ENCODE assay signal across 8 cellular contexts in the genomic region with DNA sequence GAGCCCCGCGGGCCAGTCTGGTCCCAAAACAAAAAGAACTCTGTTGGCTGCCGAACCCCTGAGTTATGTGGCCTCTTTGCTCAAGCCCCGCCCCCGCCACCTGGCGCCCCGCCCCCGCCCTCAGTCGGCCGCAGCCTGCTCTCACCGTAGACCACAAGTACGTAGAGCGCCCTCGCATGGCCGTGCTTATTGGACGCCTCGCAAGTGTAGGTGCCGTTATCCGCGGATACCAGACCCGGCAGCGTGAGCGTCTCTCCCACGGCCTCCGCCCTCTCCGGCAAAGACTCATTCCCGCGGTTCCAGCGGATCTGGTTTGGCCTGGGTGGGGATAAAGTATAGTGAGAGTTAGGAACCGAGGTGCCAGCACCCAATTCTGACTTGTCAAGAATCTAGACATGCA. TPM values are rescaled to one million over a fixed set of nuclear protein-coding genes. Genes with fewer than 3 reads are reported as not detected.
A peak's percentile ranks its signal among the peaks of the same experiment; 100 is the strongest.
DNase-seq lines count a peak whose midpoint lies in the region; ATAC-seq and TF ChIP-seq lines count a peak whose summit lies in the region.

No MANE protein-coding gene starts in this region.

- intact Hi-C loops in mucosa of descending colon (cut with DNase I, micrococcal nuclease) (no loop called here), thyroid gland (cut with DNase I) (no loop called here)

- no peaks in the 10 kb centered on the region for H3K36me3 ChIP-seq in mucosa of descending colon (ENCODE audit: low read depth)
- H3K36me3 ChIP-seq in thyroid gland, result no peaks in the 10 kb centered on the region

- H3K9me3 ChIP-seq in mucosa of descending colon, result no peaks in the 10 kb centered on the region
- H3K9me3 ChIP-seq in thyroid gland, result no peaks in the 10 kb centered on the region

- H3K27ac ChIP-seq in thyroid gland, result no peak overlapping the region

- DNase-seq in ELF-1 (ENCODE audit: low read depth, low spot score), result peak; percentile 90
- DNase-seq in T-helper 2 cell, result peak; percentile 68 to 90 (median 79)
- DNase-seq in activated naive CD8-positive, alpha-beta T cell treated with anti-CD3 and anti-CD28 coated beads, Interleukin-2, amount 50 U/mL, for 16 hours (ENCODE audit: low read depth, low spot score), result peak; percentile 70
- peak; percentile 88 to 91 (median 88) for DNase-seq in mucosa of descending colon
- DNase-seq in thyroid gland, result peak; percentile 15 to 22
- DNase-seq in NK-92 treated with Interleukin-12 subunit alpha and Interleukin-12 subunit beta, amount 100 ng/mL, for 24 hours (lab: John Stamatoyannopoulos, UW), result no peak
- no peak for DNase-seq in NCI-H1105 (lab: John Stamatoyannopoulos, UW)
- DNase-seq in COLO829 (ENCODE audit: low spot score), result no peak

- H3K4me1 ChIP-seq in mucosa of descending colon (ENCODE audit: low read depth) (peaks cover 4% of the 10 kb centered on the region), thyroid gland (peaks cover 0 to 3% of the 10 kb centered on the region in 2 donors)

- no peak for TF ChIP-seq POLR2A in thyroid gland (IDR thresholded peaks at IDR 0.05)

- peak; percentile 93 for ATAC-seq in mucosa of descending colon

- peak; percentile 29 for TF ChIP-seq CTCF in mucosa of descending colon (IDR thresholded peaks at IDR 0.05)
- no peak for TF ChIP-seq CTCF in thyroid gland (IDR thresholded peaks at IDR 0.05)

- H3K4me3 ChIP-seq in mucosa of descending colon (no peak overlapping the region), thyroid gland (replicated peaks in 1 of 3) (no peak overlapping the region)

- 38 to 41% methylated on average over 25 to 30 of the region's 30 CpGs for WGBS in thyroid gland, 2 donors

- no peaks in the 10 kb centered on the region for H3K27me3 ChIP-seq in thyroid gland

RNA-seq across cellular contexts. Expression of gene ZNF428, which starts 5.5 kb away (rescaled TPM):
- total RNA-seq in mucosa of descending colon, result 10 to 100 TPM; 13.6 to 40.2 (median 19.4) TPM
- 10 to 100 TPM; 28.9 to 61.5 (median 33.5) TPM for total RNA-seq in thyroid gland

RNA-seq across cellular contexts. Expression of gene SRRM5, which starts 13.0 kb away (rescaled TPM):
- total RNA-seq in mucosa of descending colon, result under 1 TPM; 0.14 to 0.63 (median 0.41) TPM
- 1 to 10 TPM in 1 of 4 donors, under 1 TPM in 2, not detected in 1; 0.27 to 1.5 (median 0.59) TPM for total RNA-seq in thyroid gland

RNA-seq across cellular contexts. Expression of gene CADM4, which starts 14.7 kb away (rescaled TPM):
- total RNA-seq in mucosa of descending colon (10 to 100 TPM in 1 of 3 donors, 1 to 10 TPM in 2; 1.2 to 26.2 (median 3.4) TPM), thyroid gland (10 to 100 TPM in 1 of 4 donors, 1 to 10 TPM in 3; 2.3 to 11.9 (median 3.4) TPM)

RNA-seq across cellular contexts. Expression of gene ZNF576, which starts 28.5 kb away (rescaled TPM):
- total RNA-seq in mucosa of descending colon (10 to 100 TPM; 15.4 to 18.9 (median 16.3) TPM), thyroid gland (10 to 100 TPM; 15.7 to 23.5 (median 17.9) TPM)

RNA-seq across cellular contexts. Expression of gene IRGQ, which starts 29.0 kb away (rescaled TPM):
- total RNA-seq in mucosa of descending colon, result 10 to 100 TPM; 18.9 to 29.4 (median 21.9) TPM
- 10 to 100 TPM; 18.0 to 33.5 (median 23.5) TPM for total RNA-seq in thyroid gland

Comparison
In these comparisons a context has a peak if more than half of its experiments do, and no peak if none do; other contexts are left out.
1. DNase-seq: peak in ELF-1 (single experiment), T-helper 2 cell (5 of 5), activated naive CD8-positive, alpha-beta T cell treated with anti-CD3 and anti-CD28 coated beads, Interleukin-2, amount 50 U/mL, for 16 hours (single experiment), mucosa of descending colon (3 of 3) and thyroid gland (2 of 2); none in NK-92 treated with Interleukin-12 subunit alpha and Interleukin-12 subunit beta, amount 100 ng/mL, for 24 hours (single experiment), NCI-H1105 (single experiment) and COLO829 (single experiment).